In genomic region chr14:21096438-21096837, GRCh38 we compare ENCODE assay signal across 9 cellular contexts. TPM values are rescaled to one million over a fixed set of nuclear protein-coding genes. Genes with fewer than 3 reads are reported as not detected.
DNase-seq lines count a peak whose midpoint lies in the region; ATAC-seq, FAIRE-seq and TF ChIP-seq lines count a peak whose summit lies in the region.
"Had no signal": no experiment of that assay in that cellular context is flagged by ENCODE, and none has a peak within 500 bp of the region (broad histone marks: within the 10 kb centered on the region; RNA-seq: fewer than 3 reads in every experiment).

No MANE protein-coding gene starts in this region.

- TF ChIP-seq POLR2A in breast epithelium (IDR thresholded peaks at IDR 0.05) = no peak

- no peaks in the 10 kb centered on the region for H3K36me3 Mint-ChIP-seq in natural killer cell

- peaks cover 0 to 4% of the 10 kb centered on the region in 2 donors for H3K27me3 Mint-ChIP-seq in natural killer cell (ENCODE audit: low read depth in 2 of 2)

- TF ChIP-seq CTCF in heart right ventricle (IDR thresholded peaks at IDR 0.05) (no peak), breast epithelium (IDR thresholded peaks at IDR 0.05) (no peak), natural killer cell (IDR thresholded peaks at IDR 0.05) (no peak)

- intact Hi-C loops in heart right ventricle (cut with DNase I) (no loop called here), cardiac septum (cut with DNase I) (no loop called here), breast epithelium (cut with DNase I; ENCODE audit: low total_unique reads) (no loop called here), natural killer cell (cut with micrococcal nuclease) (no loop called here)

- DNase-seq in heart right ventricle = no peak
- DNase-seq in cardiac septum (ENCODE audit: low spot score) = no peak
- no peak for DNase-seq in breast epithelium (ENCODE audit: low spot score in 2 of 2)
- DNase-seq in natural killer cell = no peak
- no peak for DNase-seq in urothelium cell line (ENCODE audit: low spot score)
- no peak for DNase-seq in HPDE6-E6E7 (ENCODE audit: extremely low spot score)

- H3K4me1 ChIP-seq in heart right ventricle (peaks cover 2 to 57% (median 28%) of the 10 kb centered on the region in 9 donors), breast epithelium (peaks cover 0 to 5% of the 10 kb centered on the region in 2 donors)

- peaks cover 18 to 19% of the 10 kb centered on the region in 2 donors for H3K4me1 Mint-ChIP-seq in natural killer cell

- peak overlapping the region; percentile 82 for H3K4me3 Mint-ChIP-seq in natural killer cell

- peak overlapping the region; percentile 39 to 65 for H3K27ac Mint-ChIP-seq in natural killer cell

- H3K9me3 Mint-ChIP-seq in natural killer cell = no peaks in the 10 kb centered on the region

- no peak overlapping the region for H3K4me3 ChIP-seq in heart right ventricle
- no peak overlapping the region for H3K4me3 ChIP-seq in breast epithelium

- H3K27ac ChIP-seq in heart right ventricle (peak overlapping the region in 8 of 10 donors; percentile 5 to 93 (median 78)), breast epithelium (peak overlapping the region; percentile 16 to 98)

- H3K27me3 ChIP-seq in heart right ventricle (no peaks in the 10 kb centered on the region), breast epithelium (no peaks in the 10 kb centered on the region)

- WGBS in heart right ventricle, 2 donors = 57 to 62% methylated on average over 3 of the region's 3 CpGs

- ATAC-seq in heart right ventricle (no peak), natural killer cell (no peak), HG03108 (IDR thresholded peaks at IDR 0.05; ENCODE audit: unreplicated experiment) (no peak), GM19397 (IDR thresholded peaks at IDR 0.05; ENCODE audit: unreplicated experiment) (no peak)

- H3K36me3 ChIP-seq in heart right ventricle (peaks cover 0 to 18% (median 11%) of the 10 kb centered on the region in 9 donors), breast epithelium (no peaks in the 10 kb centered on the region)

- peak; percentile 79 for FAIRE-seq in urothelium cell line (lab: Jason Lieb, UNC)

- H3K9me3 ChIP-seq in heart right ventricle (no peaks in the 10 kb centered on the region), breast epithelium (no peaks in the 10 kb centered on the region)

RNA-seq across cellular contexts. Expression of gene ZNF219, which starts 2.0 kb away (rescaled TPM):
- total RNA-seq in heart right ventricle (10 to 100 TPM; 22.1 to 58.4 (median 32.2) TPM), cardiac septum (51.1 TPM), breast epithelium (10 to 100 TPM; 32.4 to 62.2 (median 32.8) TPM), natural killer cell (1 to 10 TPM; 5.6 to 8.4 (median 7.7) TPM)
- polyA plus RNA-seq in heart right ventricle = 10 to 100 TPM; 37.1 to 39.2 TPM

RNA-seq across cellular contexts. Expression of gene TMEM253, which starts 4.4 kb away (rescaled TPM):
- total RNA-seq in heart right ventricle = under 1 TPM in 9 of 10 donors, not detected in 1; 0.16 to 0.45 (median 0.28) TPM
- 1 to 10 TPM in 1 of 2 donors, under 1 TPM in 1; 0.30 to 1.1 TPM for polyA plus RNA-seq in heart right ventricle
- total RNA-seq in cardiac septum = 0.48 TPM
- 1 to 10 TPM in 1 of 3 donors, under 1 TPM in 2; 0.44 to 1.3 (median 0.98) TPM for total RNA-seq in breast epithelium
- under 1 TPM in 1 of 3 donors, not detected in 2; 0.40 TPM for total RNA-seq in natural killer cell
- total RNA-seq: RPMI7951 had no signal

RNA-seq across cellular contexts. Expression of gene ARHGEF40, which starts 26.3 kb away (rescaled TPM):
- total RNA-seq in heart right ventricle (10 to 100 TPM; 14.2 to 24.4 (median 17.5) TPM), cardiac septum (26.3 TPM), breast epithelium (10 to 100 TPM; 33.7 to 51.4 (median 40.6) TPM), natural killer cell (1 to 10 TPM; 4.4 to 6.9 (median 6.0) TPM)
- 10 to 100 TPM; 21.1 to 25.2 TPM for polyA plus RNA-seq in heart right ventricle

RNA-seq across cellular contexts. Expression of gene RNASE8, which starts 38.8 kb away (rescaled TPM):
- total RNA-seq in heart right ventricle (not detected), cardiac septum (not detected), breast epithelium (not detected), natural killer cell (not detected)
- not detected for polyA plus RNA-seq in heart right ventricle
- total RNA-seq: RPMI7951 had no signal

RNA-seq across cellular contexts. Expression of gene RNASE7, which starts 54.3 kb away (rescaled TPM):
- total RNA-seq in heart right ventricle (not detected), cardiac septum (not detected), breast epithelium (1 to 10 TPM in 2 of 3 donors, not detected in 1; 1.6 to 3.1 TPM), natural killer cell (not detected)
- under 1 TPM in 1 of 2 donors, not detected in 1; 0.03 TPM for polyA plus RNA-seq in heart right ventricle
- total RNA-seq: RPMI7951 had no signal
